Comparison of ENCODE assay signal across 27 cellular contexts in the genomic region with DNA sequence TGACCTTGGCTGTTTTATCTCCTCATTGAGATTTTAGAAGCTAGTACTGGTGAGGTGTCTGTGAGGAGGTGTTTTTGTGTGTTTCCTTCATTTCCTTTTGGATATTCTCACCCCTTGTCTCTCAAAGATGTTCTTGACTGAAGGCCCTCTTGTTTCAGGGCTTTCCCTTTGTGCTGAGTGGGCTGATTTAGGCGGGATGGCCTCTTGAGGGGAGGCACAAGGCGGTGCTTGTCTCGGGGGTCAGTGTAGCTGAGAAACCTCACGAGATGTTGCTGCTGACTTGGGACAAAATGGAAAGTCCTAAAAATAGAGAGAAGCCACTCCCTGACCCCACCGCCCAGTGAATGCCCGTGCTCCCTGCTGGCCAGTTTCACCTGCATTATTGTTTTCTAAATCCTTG.
"Had no signal": no experiment of that assay in that cellular context is flagged by ENCODE, and none has a peak within 500 bp of the region (broad histone marks: within the 10 kb centered on the region; RNA-seq: fewer than 3 reads in every experiment).

No MANE protein-coding gene starts in this region.

- H3K4me1 ChIP-seq: sigmoid colon, tibial artery, upper lobe of right lung had no signal

- DNase-seq: activated CD4-positive, alpha-beta T cell treated with anti-CD3 and anti-CD28 coated beads for 36 hours; activated CD4-positive, CD25-positive, alpha-beta regulatory T cell; activated CD8-positive, alpha-beta memory T cell treated with anti-CD3 and anti-CD28 coated beads, Interleukin-2, amount 10 ng/mL, durations not matched to agents 7 days and 5 days; activated CD8-positive, alpha-beta T cell treated with anti-CD3 and anti-CD28 coated beads, Interleukin-2, amount 10 ng/mL, durations not matched to agents 7 days and 5 days; activated T-cell treated with anti-CD3 and anti-CD28 coated beads, Interleukin-2, amount 50 U/mL, for 48 hours; aorta; cortex of kidney; effector memory CD8-positive, alpha-beta T cell; head of caudate nucleus; hippocampal formation; naive thymus-derived CD4-positive, alpha-beta T cell; sigmoid colon; small intestine; stimulated activated CD4-positive, alpha-beta T cell treated with anti-CD3 and anti-CD28 coated beads, Interleukin-4, amount 100 ng/mL, for 24 hours; stimulated activated naive CD8-positive, alpha-beta T cell treated with anti-CD3 and anti-CD28 coated beads, Interleukin-15, amount 100 ng/mL, for 72 hours; substantia nigra; T-cell; tibial artery; upper lobe of right lung had no signal

- H3K27ac Mint-ChIP-seq: activated CD4-positive, alpha-beta T cell treated with anti-CD3 and anti-CD28 coated beads for 36 hours; activated CD8-positive, alpha-beta memory T cell treated with anti-CD3 and anti-CD28 coated beads, Interleukin-2, amount 10 ng/mL, durations not matched to agents 7 days and 5 days; activated CD8-positive, alpha-beta T cell treated with anti-CD3 and anti-CD28 coated beads, Interleukin-2, amount 10 ng/mL, durations not matched to agents 7 days and 5 days; activated naive CD8-positive, alpha-beta T cell; activated T-helper 2 cell treated with anti-CD3 and anti-CD28 coated beads, Interferon-gamma antibody, Interleukin-2, Interleukin-4, amounts not matched to agents 10 μg/mL and 5 μg/mL and 100 μg/mL, durations not matched to agents 14 hours and 24 hours and 36 hours; effector memory CD8-positive, alpha-beta T cell; mesothelial cell of epicardium; stimulated activated memory B cell treated with anti-CD40 and anti-IgM and Interleukin-4, amounts not matched to agents 10 μg/mL and 1 μg/mL and 100 μg/mL, for 72 hours; stimulated activated naive CD8-positive, alpha-beta T cell treated with anti-CD3 and anti-CD28 coated beads, Interleukin-15, amount 100 ng/mL, for 72 hours; T-cell; T-helper 2 cell treated with Interferon-gamma antibody and Interleukin-4, amounts not matched to agents 5 μg/mL and 100 μg/mL, for 36 hours had no signal

- H3K27me3 ChIP-seq: sigmoid colon, tibial artery, upper lobe of right lung had no signal

- H3K4me3 ChIP-seq: sigmoid colon, tibial artery, upper lobe of right lung had no signal

- H3K9me3 ChIP-seq: sigmoid colon, tibial artery, upper lobe of right lung had no signal

- H3K27ac ChIP-seq: sigmoid colon, tibial artery, upper lobe of right lung had no signal

- H3K4me3 Mint-ChIP-seq: activated CD4-positive, alpha-beta T cell treated with anti-CD3 and anti-CD28 coated beads for 36 hours; activated CD8-positive, alpha-beta memory T cell treated with anti-CD3 and anti-CD28 coated beads, Interleukin-2, amount 10 ng/mL, durations not matched to agents 7 days and 5 days; activated CD8-positive, alpha-beta T cell treated with anti-CD3 and anti-CD28 coated beads, Interleukin-2, amount 10 ng/mL, durations not matched to agents 7 days and 5 days; activated naive CD8-positive, alpha-beta T cell; brain; effector memory CD8-positive, alpha-beta T cell; mesothelial cell of epicardium; naive thymus-derived CD4-positive, alpha-beta T cell; stimulated activated memory B cell treated with anti-CD40 and anti-IgM and Interleukin-4, amounts not matched to agents 10 μg/mL and 1 μg/mL and 100 μg/mL, for 72 hours; stimulated activated naive CD8-positive, alpha-beta T cell treated with anti-CD3 and anti-CD28 coated beads, Interleukin-15, amount 100 ng/mL, for 72 hours; T-cell; T-helper 2 cell treated with Interferon-gamma antibody and Interleukin-4, amounts not matched to agents 5 μg/mL and 100 μg/mL, for 36 hours had no signal

- FAIRE-seq: endothelial cell of umbilical vein, keratinocyte, small intestine had no signal

- H3K27me3 Mint-ChIP-seq: activated CD4-positive, alpha-beta T cell treated with anti-CD3 and anti-CD28 coated beads for 36 hours; activated CD8-positive, alpha-beta memory T cell treated with anti-CD3 and anti-CD28 coated beads, Interleukin-2, amount 10 ng/mL, durations not matched to agents 7 days and 5 days; activated naive CD8-positive, alpha-beta T cell; brain; effector memory CD8-positive, alpha-beta T cell; naive thymus-derived CD4-positive, alpha-beta T cell; stimulated activated memory B cell treated with anti-CD40 and anti-IgM and Interleukin-4, amounts not matched to agents 10 μg/mL and 1 μg/mL and 100 μg/mL, for 72 hours; stimulated activated naive CD8-positive, alpha-beta T cell treated with anti-CD3 and anti-CD28 coated beads, Interleukin-15, amount 100 ng/mL, for 72 hours; T-cell had no signal

- H3K9me3 Mint-ChIP-seq: activated T-helper 2 cell treated with anti-CD3 and anti-CD28 coated beads, Interferon-gamma antibody, Interleukin-2, Interleukin-4, amounts not matched to agents 10 μg/mL and 5 μg/mL and 100 μg/mL, durations not matched to agents 14 hours and 24 hours and 36 hours; brain; effector memory CD8-positive, alpha-beta T cell; mesothelial cell of epicardium; stimulated activated memory B cell treated with anti-CD40 and anti-IgM and Interleukin-4, amounts not matched to agents 10 μg/mL and 1 μg/mL and 100 μg/mL, for 72 hours; stimulated activated naive CD8-positive, alpha-beta T cell treated with anti-CD3 and anti-CD28 coated beads, Interleukin-15, amount 100 ng/mL, for 72 hours; T-cell; T-helper 2 cell treated with Interferon-gamma antibody and Interleukin-4, amounts not matched to agents 5 μg/mL and 100 μg/mL, for 36 hours had no signal

- ATAC-seq: activated CD4-positive, alpha-beta T cell treated with anti-CD3 and anti-CD28 coated beads for 36 hours; activated CD8-positive, alpha-beta memory T cell treated with anti-CD3 and anti-CD28 coated beads, Interleukin-2, amount 10 ng/mL, durations not matched to agents 7 days and 5 days; activated CD8-positive, alpha-beta T cell treated with anti-CD3 and anti-CD28 coated beads, Interleukin-2, amount 10 ng/mL, durations not matched to agents 7 days and 5 days; effector memory CD8-positive, alpha-beta T cell; naive thymus-derived CD4-positive, alpha-beta T cell; stimulated activated memory B cell treated with anti-CD40 and anti-IgM and Interleukin-4, amounts not matched to agents 10 μg/mL and 1 μg/mL and 100 μg/mL, for 72 hours; stimulated activated naive CD8-positive, alpha-beta T cell treated with anti-CD3 and anti-CD28 coated beads, Interleukin-15, amount 100 ng/mL, for 72 hours; T-cell; upper lobe of right lung had no signal

- H3K4me1 Mint-ChIP-seq: activated CD4-positive, alpha-beta T cell treated with anti-CD3 and anti-CD28 coated beads for 36 hours; brain; mesothelial cell of epicardium had no signal
